In the genomic region with DNA sequence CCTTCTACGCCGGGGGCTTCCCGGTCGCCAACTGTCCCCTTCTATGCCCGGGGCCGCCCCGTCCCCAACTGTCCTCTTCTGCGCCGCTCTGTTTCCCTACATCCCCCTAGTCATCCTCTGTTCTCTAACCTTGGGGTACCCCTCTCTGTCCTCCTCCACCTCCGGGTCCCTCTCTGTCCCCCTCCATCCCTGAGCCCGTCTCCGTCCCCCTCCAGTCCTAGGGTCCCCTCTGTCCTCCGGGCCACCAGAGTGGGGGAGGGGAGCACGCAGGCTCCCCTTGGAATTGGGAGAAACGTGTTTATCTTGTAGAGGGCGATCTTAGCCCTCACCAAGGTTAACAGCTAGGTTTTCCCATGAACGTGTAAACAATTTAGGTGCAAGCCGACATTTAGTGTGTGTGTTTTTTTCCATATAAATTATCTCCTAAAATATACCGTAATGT, we compare ENCODE assay signal across 1 cellular context.
A peak's percentile ranks its signal among the peaks of the same experiment; 100 is the strongest.
TF ChIP-seq lines count a peak whose summit lies in the region.

No MANE protein-coding gene starts in this region.

TF ChIP-seq in K562, 482 proteins besides CTCF, POLR2A, EP300 and RAD21 (continued from another document):
- TF ChIP-seq, protein P1, sequence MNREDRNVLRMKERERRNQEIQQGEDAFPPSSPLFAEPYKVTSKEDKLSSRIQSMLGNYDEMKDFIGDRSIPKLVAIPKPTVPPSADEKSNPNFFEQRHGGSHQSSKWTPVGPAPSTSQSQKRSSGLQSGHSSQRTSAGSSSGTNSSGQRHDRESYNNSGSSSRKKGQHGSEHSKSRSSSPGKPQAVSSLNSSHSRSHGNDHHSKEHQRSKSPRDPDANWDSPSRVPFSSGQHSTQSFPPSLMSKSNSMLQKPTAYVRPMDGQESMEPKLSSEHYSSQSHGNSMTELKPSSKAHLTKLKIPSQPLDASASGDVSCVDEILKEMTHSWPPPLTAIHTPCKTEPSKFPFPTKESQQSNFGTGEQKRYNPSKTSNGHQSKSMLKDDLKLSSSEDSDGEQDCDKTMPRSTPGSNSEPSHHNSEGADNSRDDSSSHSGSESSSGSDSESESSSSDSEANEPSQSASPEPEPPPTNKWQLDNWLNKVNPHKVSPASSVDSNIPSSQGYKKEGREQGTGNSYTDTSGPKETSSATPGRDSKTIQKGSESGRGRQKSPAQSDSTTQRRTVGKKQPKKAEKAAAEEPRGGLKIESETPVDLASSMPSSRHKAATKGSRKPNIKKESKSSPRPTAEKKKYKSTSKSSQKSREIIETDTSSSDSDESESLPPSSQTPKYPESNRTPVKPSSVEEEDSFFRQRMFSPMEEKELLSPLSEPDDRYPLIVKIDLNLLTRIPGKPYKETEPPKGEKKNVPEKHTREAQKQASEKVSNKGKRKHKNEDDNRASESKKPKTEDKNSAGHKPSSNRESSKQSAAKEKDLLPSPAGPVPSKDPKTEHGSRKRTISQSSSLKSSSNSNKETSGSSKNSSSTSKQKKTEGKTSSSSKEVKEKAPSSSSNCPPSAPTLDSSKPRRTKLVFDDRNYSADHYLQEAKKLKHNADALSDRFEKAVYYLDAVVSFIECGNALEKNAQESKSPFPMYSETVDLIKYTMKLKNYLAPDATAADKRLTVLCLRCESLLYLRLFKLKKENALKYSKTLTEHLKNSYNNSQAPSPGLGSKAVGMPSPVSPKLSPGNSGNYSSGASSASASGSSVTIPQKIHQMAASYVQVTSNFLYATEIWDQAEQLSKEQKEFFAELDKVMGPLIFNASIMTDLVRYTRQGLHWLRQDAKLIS (CRISPR knock-in tag; IDR thresholded peaks at IDR 0.05) = peak; percentile 96; the same call in 1 of the 2 replicates
- TF ChIP-seq TOE1 (IDR thresholded peaks at IDR 0.05; ENCODE audit: borderline replicate concordance) = no peak
- no peak for TF ChIP-seq TOE1 (CRISPR knock-in tag; IDR thresholded peaks at IDR 0.05; ENCODE audit: borderline replicate concordance, low read depth)
- TF ChIP-seq CAMTA2 (CRISPR knock-in tag; conservative IDR thresholded peaks at IDR 0.05) = no peak
- TF ChIP-seq ARHGAP35 (IDR thresholded peaks at IDR 0.05; ENCODE audit: partially characterized antibody) = peak; percentile 82
- peak in 1 of 2 experiments; percentile 28 for TF ChIP-seq NCOA2 (IDR thresholded peaks at IDR 0.05; ENCODE audit: partially characterized antibody in 2 of 2)
- no peak for TF ChIP-seq HMG20A (CRISPR knock-in tag; conservative IDR thresholded peaks at IDR 0.05)
- TF ChIP-seq ESRRB (CRISPR knock-in tag; IDR thresholded peaks at IDR 0.05; ENCODE audit: borderline replicate concordance) = no peak
- no peak for TF ChIP-seq ZNF583 (CRISPR knock-in tag; IDR thresholded peaks at IDR 0.05)
- peak; percentile 91 for TF ChIP-seq POLR2AphosphoS2 (IDR thresholded peaks at IDR 0.05; ENCODE audit: low read length)
- TF ChIP-seq, protein P2, sequence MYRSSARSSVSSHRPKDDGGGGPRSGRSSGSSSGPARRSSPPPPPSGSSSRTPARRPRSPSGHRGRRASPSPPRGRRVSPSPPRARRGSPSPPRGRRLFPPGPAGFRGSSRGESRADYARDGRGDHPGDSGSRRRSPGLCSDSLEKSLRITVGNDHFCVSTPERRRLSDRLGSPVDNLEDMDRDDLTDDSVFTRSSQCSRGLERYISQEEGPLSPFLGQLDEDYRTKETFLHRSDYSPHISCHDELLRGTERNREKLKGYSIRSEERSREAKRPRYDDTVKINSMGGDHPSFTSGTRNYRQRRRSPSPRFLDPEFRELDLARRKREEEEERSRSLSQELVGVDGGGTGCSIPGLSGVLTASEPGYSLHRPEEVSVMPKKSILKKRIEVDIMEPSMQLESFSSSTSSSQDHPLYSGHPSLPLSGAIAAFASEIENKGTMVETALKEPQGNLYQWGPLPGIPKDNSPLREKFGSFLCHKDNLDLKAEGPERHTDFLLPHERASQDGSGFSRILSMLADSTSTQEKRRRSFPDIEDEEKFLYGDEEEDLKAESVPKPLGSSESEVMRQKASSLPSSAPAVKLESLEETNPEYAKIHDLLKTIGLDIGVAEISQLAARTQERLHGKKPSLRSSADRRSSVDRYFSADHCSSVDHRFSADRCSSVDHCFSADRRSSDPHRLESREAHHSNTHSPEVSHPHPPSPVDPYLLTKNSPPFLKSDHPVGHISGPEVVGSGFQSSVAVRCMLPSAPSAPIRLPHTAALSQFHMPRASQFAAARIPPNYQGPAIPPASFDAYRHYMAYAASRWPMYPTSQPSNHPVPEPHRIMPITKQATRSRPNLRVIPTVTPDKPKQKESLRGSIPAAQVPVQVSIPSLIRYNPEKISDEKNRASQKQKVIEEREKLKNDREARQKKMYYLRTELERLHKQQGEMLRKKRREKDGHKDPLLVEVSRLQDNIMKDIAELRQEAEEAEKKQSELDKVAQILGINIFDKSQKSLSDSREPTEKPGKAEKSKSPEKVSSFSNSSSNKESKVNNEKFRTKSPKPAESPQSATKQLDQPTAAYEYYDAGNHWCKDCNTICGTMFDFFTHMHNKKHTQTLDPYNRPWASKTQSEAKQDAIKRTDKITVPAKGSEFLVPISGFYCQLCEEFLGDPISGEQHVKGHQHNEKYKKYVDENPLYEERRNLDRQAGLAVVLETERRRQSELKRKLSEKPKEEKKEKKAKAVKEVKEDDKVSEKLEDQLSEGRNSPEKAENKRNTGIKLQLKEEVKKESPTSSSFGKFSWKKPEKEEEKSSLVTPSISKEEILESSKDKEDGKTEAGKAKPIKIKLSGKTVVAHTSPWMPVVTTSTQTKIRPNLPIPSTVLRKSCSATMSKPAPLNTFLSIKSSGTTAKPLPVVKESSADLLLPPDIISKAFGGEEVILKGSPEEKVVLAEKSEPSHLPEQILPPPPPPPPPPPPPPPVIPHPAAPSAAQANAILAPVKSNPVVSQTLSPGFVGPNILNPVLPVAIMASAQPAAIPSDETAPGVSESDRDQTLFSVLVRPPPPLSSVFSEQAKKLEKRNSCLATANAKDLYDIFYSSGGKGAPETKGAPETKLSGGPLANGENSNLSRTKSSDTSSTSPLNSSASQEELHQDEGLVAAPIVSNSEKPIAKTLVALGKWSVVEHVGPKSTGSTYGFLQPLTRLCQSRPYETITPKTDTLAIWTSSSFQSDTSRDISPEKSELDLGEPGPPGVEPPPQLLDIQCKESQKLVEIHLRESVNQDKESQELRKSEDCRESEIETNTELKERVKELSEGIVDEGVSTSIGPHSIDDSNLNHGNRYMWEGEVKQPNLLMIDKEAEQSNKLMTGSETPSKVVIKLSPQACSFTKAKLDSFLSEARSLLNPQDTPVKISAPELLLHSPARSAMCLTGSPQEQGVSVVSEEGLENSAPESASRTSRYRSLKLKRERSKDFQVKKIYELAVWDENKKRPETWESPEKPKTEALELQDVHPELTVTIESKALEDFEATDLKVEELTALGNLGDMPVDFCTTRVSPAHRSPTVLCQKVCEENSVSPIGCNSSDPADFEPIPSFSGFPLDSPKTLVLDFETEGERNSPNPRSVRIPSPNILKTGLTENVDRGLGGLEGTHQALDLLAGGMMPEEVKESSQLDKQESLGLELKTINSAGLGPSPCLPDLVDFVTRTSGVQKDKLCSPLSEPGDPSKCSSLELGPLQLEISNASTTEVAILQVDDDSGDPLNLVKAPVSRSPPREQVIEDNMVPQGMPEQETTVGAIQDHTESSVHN (IDR thresholded peaks at IDR 0.05; ENCODE audit: borderline replicate concordance in 1 of 2, low read depth in 1 of 2) = 0 out of 4 replicates have a peak, but pooled peaks of 1 of the 2 experiments have one; percentile 27
- TF ChIP-seq ZNF232 (CRISPR knock-in tag; IDR thresholded peaks at IDR 0.05) = no peak
- no peak for TF ChIP-seq SREBF1 (IDR thresholded peaks at IDR 0.05; ENCODE audit: borderline replicate concordance, low read depth, low read length)
- TF ChIP-seq NBN (IDR thresholded peaks at IDR 0.05; ENCODE audit: low read depth) = no peak
- TF ChIP-seq STAG1 (CRISPR knock-in tag; IDR thresholded peaks at IDR 0.05; ENCODE audit: borderline replicate concordance) = no peak
- no peak for TF ChIP-seq MIER1 (IDR thresholded peaks at IDR 0.05; ENCODE audit: low read depth)
- TF ChIP-seq ZNF124 (CRISPR knock-in tag; IDR thresholded peaks at IDR 0.05) = no peak
- TF ChIP-seq ZNF41 (CRISPR knock-in tag; conservative IDR thresholded peaks at IDR 0.05) = no peak; the same call in 1 of the 2 replicates
- TF ChIP-seq, protein P3, sequence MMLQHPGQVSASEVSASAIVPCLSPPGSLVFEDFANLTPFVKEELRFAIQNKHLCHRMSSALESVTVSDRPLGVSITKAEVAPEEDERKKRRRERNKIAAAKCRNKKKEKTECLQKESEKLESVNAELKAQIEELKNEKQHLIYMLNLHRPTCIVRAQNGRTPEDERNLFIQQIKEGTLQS (IDR thresholded peaks at IDR 0.05) = no peak
- TF ChIP-seq, protein P3 (CRISPR knock-in tag; conservative IDR thresholded peaks at IDR 0.05) = no peak
- peak; percentile 100 for TF ChIP-seq ZC3H4 (CRISPR knock-in tag; IDR thresholded peaks at IDR 0.05; ENCODE audit: borderline replicate concordance)
- TF ChIP-seq POLR2B (IDR thresholded peaks at IDR 0.05; ENCODE audit: low read depth, partially characterized antibody) = peak; percentile 96
- TF ChIP-seq ZNF146 (CRISPR knock-in tag; IDR thresholded peaks at IDR 0.05; ENCODE audit: unreplicated experiment) = no peak
- TF ChIP-seq ILF3 (IDR thresholded peaks at IDR 0.05; ENCODE audit: borderline replicate concordance) = no peak
- no peak for TF ChIP-seq DIDO1 (tag; IDR thresholded peaks at IDR 0.05; ENCODE audit: low read depth)
- peak; percentile 23 to 48; a peak in 3 of 4 replicates for TF ChIP-seq TBL1XR1 (IDR thresholded peaks at IDR 0.05; ENCODE audit: low read length in 2 of 2)
- TF ChIP-seq SIN3A (IDR thresholded peaks at IDR 0.05; ENCODE audit: borderline replicate concordance in 2 of 2, control insufficient read depth in 1 of 2, low read depth in 2 of 2, low read length in 2 of 2) = no peak
